8 cellular contexts compared by ENCODE assay signal in the genomic region with DNA sequence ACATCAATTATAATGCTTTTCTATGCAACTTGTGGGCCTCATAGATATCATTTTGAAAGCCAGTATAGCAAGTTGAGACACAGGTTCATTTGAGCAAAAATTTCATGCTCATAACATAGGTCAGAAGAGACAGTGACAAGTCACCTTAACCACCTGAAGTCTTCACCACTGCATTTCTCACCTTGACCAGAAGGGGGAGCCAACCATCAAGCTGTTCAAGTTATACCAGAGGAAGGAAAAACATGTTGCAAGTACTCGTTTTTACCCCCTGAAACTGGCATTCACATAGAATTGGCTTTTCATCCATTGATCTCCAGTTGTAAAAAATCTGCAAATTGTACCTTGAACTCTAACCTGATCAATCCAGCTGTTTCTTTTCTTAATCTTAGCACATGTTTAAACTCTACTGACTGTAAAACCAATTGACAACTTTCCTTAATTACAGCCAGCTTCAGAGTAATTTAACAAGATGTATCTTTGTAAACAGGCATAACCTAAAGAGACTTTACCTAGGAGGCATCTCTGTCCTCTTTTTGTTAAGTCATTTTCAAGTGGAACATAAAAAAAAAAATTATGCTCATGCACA. TPM values are rescaled to one million over a fixed set of nuclear protein-coding genes. Genes with fewer than 3 reads are reported as not detected.
DNase-seq lines count a peak whose midpoint lies in the region; ATAC-seq and TF ChIP-seq lines count a peak whose summit lies in the region.

No MANE protein-coding gene starts in this region.

- TF ChIP-seq CTCF in AG10803 (conservative IDR thresholded peaks at IDR 0.05; ENCODE audit: low read length): peak; percentile 99

- H3K4me1 Mint-ChIP-seq in activated CD4-positive, alpha-beta memory T cell treated with anti-CD3 and anti-CD28 coated beads, Interleukin-2, amount 10 ng/mL, durations not matched to agents 7 days and 5 days: peaks cover 5% of the 10 kb centered on the region
- H3K4me1 Mint-ChIP-seq in effector memory CD8-positive, alpha-beta T cell (ENCODE audit: low read depth in 2 of 2): no peaks in the 10 kb centered on the region

- H3K36me3 Mint-ChIP-seq in activated CD4-positive, alpha-beta memory T cell treated with anti-CD3 and anti-CD28 coated beads, Interleukin-2, amount 10 ng/mL, durations not matched to agents 7 days and 5 days (ENCODE audit: low read depth): no peaks in the 10 kb centered on the region
- no peaks in the 10 kb centered on the region for H3K36me3 Mint-ChIP-seq in effector memory CD8-positive, alpha-beta T cell (ENCODE audit: insufficient read depth)

- DNase-seq in AG10803 (ENCODE audit: low read depth) (peak; percentile 63), NCI-H82 (lab: John Stamatoyannopoulos, UW) (peak; percentile 85), mucosa of gallbladder (ENCODE audit: low spot score) (peak; percentile 72)
- peak; percentile 83 for DNase-seq in activated CD4-positive, alpha-beta memory T cell treated with anti-CD3 and anti-CD28 coated beads, Interleukin-2, amount 10 ng/mL, durations not matched to agents 7 days and 5 days
- DNase-seq in effector memory CD8-positive, alpha-beta T cell: peak; percentile 78 to 83 (median 79)
- DNase-seq in stimulated activated CD8-positive, alpha-beta memory T cell treated with anti-CD3 and anti-CD28 coated beads, Interleukin-7, amount 100 ng/mL, for 24 hours (ENCODE audit: low read depth): peak; percentile 67

- H3K4me3 ChIP-seq in AG10803 (ENCODE audit: low read length): no peak overlapping the region

- no peaks in the 10 kb centered on the region for H3K27me3 Mint-ChIP-seq in activated CD4-positive, alpha-beta memory T cell treated with anti-CD3 and anti-CD28 coated beads, Interleukin-2, amount 10 ng/mL, durations not matched to agents 7 days and 5 days
- no peaks in the 10 kb centered on the region for H3K27me3 Mint-ChIP-seq in effector memory CD8-positive, alpha-beta T cell

- no peak overlapping the region for H3K27ac Mint-ChIP-seq in activated CD4-positive, alpha-beta memory T cell treated with anti-CD3 and anti-CD28 coated beads, Interleukin-2, amount 10 ng/mL, durations not matched to agents 7 days and 5 days
- no peak overlapping the region for H3K27ac Mint-ChIP-seq in effector memory CD8-positive, alpha-beta T cell

- H3K9me3 Mint-ChIP-seq in activated CD4-positive, alpha-beta memory T cell treated with anti-CD3 and anti-CD28 coated beads, Interleukin-2, amount 10 ng/mL, durations not matched to agents 7 days and 5 days: no peaks in the 10 kb centered on the region
- H3K9me3 Mint-ChIP-seq in effector memory CD8-positive, alpha-beta T cell: no peaks in the 10 kb centered on the region

- no peak overlapping the region for H3K4me3 Mint-ChIP-seq in activated CD4-positive, alpha-beta memory T cell treated with anti-CD3 and anti-CD28 coated beads, Interleukin-2, amount 10 ng/mL, durations not matched to agents 7 days and 5 days
- no peak overlapping the region for H3K4me3 Mint-ChIP-seq in effector memory CD8-positive, alpha-beta T cell

- ATAC-seq in GM18867 (IDR thresholded peaks at IDR 0.05; ENCODE audit: unreplicated experiment): peak; percentile 89
- ATAC-seq in HG03280 (IDR thresholded peaks at IDR 0.05; ENCODE audit: unreplicated experiment): peak; percentile 83
- ATAC-seq in effector memory CD8-positive, alpha-beta T cell (replicated peaks): peak; percentile 92

- CTCF ChIA-PET in activated CD4-positive, alpha-beta memory T cell treated with anti-CD3 and anti-CD28 coated beads, Interleukin-2, amount 10 ng/mL, durations not matched to agents 7 days and 5 days (lab: Charles Lee): interaction anchor here (0.5 to 5.0 kb wide), 36 partner anchors 10 to 549 kb away, joined by 3 to 58 read pairs (median 4); partner anchors contain the start of gene EOGT

- POLR2A ChIA-PET in activated CD4-positive, alpha-beta memory T cell treated with anti-CD3 and anti-CD28 coated beads, Interleukin-2, amount 10 ng/mL, durations not matched to agents 7 days and 5 days (lab: Charles Lee): interaction anchor here (1.1 to 1.4 kb wide), 2 partner anchors 56 to 185 kb away, joined by 3 read pairs; no protein-coding TSS in a partner anchor

RNA-seq across cellular contexts. Expression of gene LMOD3, which starts 1.4 kb away (rescaled TPM):
- total RNA-seq in activated CD4-positive, alpha-beta memory T cell treated with anti-CD3 and anti-CD28 coated beads, Interleukin-2, amount 10 ng/mL, durations not matched to agents 7 days and 5 days: not detected
- total RNA-seq in mucosa of gallbladder: 0.63 TPM

RNA-seq across cellular contexts. Expression of gene ARL6IP5, which starts 36.2 kb away (rescaled TPM):
- total RNA-seq in activated CD4-positive, alpha-beta memory T cell treated with anti-CD3 and anti-CD28 coated beads, Interleukin-2, amount 10 ng/mL, durations not matched to agents 7 days and 5 days: 100 to 1,000 TPM; 179 to 182 TPM
- total RNA-seq in mucosa of gallbladder: 125 TPM

RNA-seq across cellular contexts. Expression of gene UBA3, which starts 40.8 kb away (rescaled TPM):
- 10 to 100 TPM; 93.1 to 96.9 TPM for total RNA-seq in activated CD4-positive, alpha-beta memory T cell treated with anti-CD3 and anti-CD28 coated beads, Interleukin-2, amount 10 ng/mL, durations not matched to agents 7 days and 5 days
- 59.1 TPM for total RNA-seq in mucosa of gallbladder
